In the genomic region with DNA sequence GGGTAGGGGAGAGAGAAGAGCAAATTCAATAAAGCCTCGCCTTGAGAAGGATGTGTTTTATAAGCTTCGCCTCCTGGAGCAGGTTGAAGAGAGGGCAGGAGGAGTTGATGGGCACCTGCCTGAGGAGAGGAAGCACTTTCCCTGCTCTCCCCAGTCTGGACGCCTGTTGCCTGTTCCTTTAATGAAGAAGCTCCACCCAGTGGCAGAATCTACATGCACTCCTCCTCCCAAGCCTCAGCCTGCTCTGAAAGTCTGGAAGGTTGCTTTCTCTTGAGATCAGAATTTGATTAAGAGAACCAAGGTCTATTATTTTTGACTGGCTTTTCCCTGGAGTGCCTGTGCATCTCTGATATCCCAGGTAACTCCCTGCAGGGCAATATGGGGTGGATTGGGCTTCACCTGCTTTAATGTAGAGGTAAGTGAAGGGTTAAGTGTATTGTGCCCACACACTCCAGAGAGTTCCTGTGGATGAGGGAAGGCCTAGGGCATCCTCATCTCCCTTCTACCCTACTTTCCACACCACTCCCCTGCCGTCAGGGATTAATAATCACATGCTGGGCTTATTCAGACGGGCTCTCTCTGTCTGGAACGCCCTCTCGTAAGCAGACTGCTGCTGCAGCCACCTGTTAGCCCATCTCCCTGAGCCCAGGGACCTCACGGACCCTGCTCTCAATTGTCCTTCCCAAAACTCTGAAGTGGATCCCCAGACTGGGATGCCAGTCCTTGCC, we compare ENCODE assay signal across 1 cellular context.
TF ChIP-seq lines count a peak whose summit lies in the region.

No MANE protein-coding gene starts in this region.

TF ChIP-seq in HepG2, 621 proteins besides CTCF, POLR2A, EP300 and RAD21 (continued from another document):
- TF ChIP-seq AGO1 (IDR thresholded peaks at IDR 0.05; ENCODE audit: low read depth, low read length, poor library complexity, severe bottlenecking), result no peak
- TF ChIP-seq SP4 (CRISPR knock-in tag; IDR thresholded peaks at IDR 0.05), result no peak
- TF ChIP-seq ZNF30 (CRISPR knock-in tag; IDR thresholded peaks at IDR 0.05), result no peak
- no peak for TF ChIP-seq CREB3 (CRISPR knock-in tag; IDR thresholded peaks at IDR 0.05)
- TF ChIP-seq HOXA5 (CRISPR knock-in tag; IDR thresholded peaks at IDR 0.05), result no peak
- no peak for TF ChIP-seq ZNF24 (IDR thresholded peaks at IDR 0.05)
- no peak for TF ChIP-seq PAWR (CRISPR knock-in tag; IDR thresholded peaks at IDR 0.05; ENCODE audit: borderline replicate concordance)
- TF ChIP-seq NFIB (CRISPR knock-in tag; IDR thresholded peaks at IDR 0.05; ENCODE audit: borderline replicate concordance), result no peak
- TF ChIP-seq HHEX (CRISPR knock-in tag; IDR thresholded peaks at IDR 0.05), result no peak
- TF ChIP-seq, protein P1, sequence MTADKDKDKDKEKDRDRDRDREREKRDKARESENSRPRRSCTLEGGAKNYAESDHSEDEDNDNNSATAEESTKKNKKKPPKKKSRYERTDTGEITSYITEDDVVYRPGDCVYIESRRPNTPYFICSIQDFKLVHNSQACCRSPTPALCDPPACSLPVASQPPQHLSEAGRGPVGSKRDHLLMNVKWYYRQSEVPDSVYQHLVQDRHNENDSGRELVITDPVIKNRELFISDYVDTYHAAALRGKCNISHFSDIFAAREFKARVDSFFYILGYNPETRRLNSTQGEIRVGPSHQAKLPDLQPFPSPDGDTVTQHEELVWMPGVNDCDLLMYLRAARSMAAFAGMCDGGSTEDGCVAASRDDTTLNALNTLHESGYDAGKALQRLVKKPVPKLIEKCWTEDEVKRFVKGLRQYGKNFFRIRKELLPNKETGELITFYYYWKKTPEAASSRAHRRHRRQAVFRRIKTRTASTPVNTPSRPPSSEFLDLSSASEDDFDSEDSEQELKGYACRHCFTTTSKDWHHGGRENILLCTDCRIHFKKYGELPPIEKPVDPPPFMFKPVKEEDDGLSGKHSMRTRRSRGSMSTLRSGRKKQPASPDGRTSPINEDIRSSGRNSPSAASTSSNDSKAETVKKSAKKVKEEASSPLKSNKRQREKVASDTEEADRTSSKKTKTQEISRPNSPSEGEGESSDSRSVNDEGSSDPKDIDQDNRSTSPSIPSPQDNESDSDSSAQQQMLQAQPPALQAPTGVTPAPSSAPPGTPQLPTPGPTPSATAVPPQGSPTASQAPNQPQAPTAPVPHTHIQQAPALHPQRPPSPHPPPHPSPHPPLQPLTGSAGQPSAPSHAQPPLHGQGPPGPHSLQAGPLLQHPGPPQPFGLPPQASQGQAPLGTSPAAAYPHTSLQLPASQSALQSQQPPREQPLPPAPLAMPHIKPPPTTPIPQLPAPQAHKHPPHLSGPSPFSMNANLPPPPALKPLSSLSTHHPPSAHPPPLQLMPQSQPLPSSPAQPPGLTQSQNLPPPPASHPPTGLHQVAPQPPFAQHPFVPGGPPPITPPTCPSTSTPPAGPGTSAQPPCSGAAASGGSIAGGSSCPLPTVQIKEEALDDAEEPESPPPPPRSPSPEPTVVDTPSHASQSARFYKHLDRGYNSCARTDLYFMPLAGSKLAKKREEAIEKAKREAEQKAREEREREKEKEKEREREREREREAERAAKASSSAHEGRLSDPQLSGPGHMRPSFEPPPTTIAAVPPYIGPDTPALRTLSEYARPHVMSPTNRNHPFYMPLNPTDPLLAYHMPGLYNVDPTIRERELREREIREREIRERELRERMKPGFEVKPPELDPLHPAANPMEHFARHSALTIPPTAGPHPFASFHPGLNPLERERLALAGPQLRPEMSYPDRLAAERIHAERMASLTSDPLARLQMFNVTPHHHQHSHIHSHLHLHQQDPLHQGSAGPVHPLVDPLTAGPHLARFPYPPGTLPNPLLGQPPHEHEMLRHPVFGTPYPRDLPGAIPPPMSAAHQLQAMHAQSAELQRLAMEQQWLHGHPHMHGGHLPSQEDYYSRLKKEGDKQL (CRISPR knock-in tag; IDR thresholded peaks at IDR 0.05; ENCODE audit: low read depth), result no peak
- TF ChIP-seq ZSCAN25 (CRISPR knock-in tag; IDR thresholded peaks at IDR 0.05), result no peak
- no peak for TF ChIP-seq ZNF17 (CRISPR knock-in tag; IDR thresholded peaks at IDR 0.05)
- no peak for TF ChIP-seq ZBTB8A (CRISPR knock-in tag; IDR thresholded peaks at IDR 0.05; ENCODE audit: borderline replicate concordance, low read depth)
- no peak for TF ChIP-seq POLR2AphosphoS5 (IDR thresholded peaks at IDR 0.05; ENCODE audit: low read depth, low read length)
- no peak for TF ChIP-seq HES4 (CRISPR knock-in tag; IDR thresholded peaks at IDR 0.05; ENCODE audit: borderline replicate concordance)
